Comparison of ENCODE assay signal across 1 cellular context in genomic region chr17:50101346-50102163, GRCh38.
TF ChIP-seq lines count a peak whose summit lies in the region.

No MANE protein-coding gene starts in this region.

TF ChIP-seq in HEK293, 187 proteins besides CTCF, POLR2A, EP300 and RAD21 (continued from another document):
- TF ChIP-seq ZNF423 (tag by site-specific recombination; IDR thresholded peaks at IDR 0.05) (0 out of 2 replicates have a peak, but pooled peaks have one; percentile 34), ZFP41 (tag by site-specific recombination; IDR thresholded peaks at IDR 0.05; ENCODE audit: borderline replicate concordance) (no peak), ZNF324 (tag by site-specific recombination; IDR thresholded peaks at IDR 0.05) (no peak), ZBTB8A (tag by site-specific recombination; IDR thresholded peaks at IDR 0.05) (peak; percentile 81), PATZ1 (tag by site-specific recombination; IDR thresholded peaks at IDR 0.05) (peak; percentile 83), ZBTB48 (tag by site-specific recombination; IDR thresholded peaks at IDR 0.05) (peak; percentile 77), ZBTB6 (tag by site-specific recombination; IDR thresholded peaks at IDR 0.05) (peak; percentile 72), ZIC2 (tag by site-specific recombination; IDR thresholded peaks at IDR 0.05) (peak; percentile 96), ZNF121 (tag by site-specific recombination; IDR thresholded peaks at IDR 0.05) (no peak), ZSCAN4 (tag by site-specific recombination; IDR thresholded peaks at IDR 0.05) (peak; percentile 95), SP2 (tag by site-specific recombination; IDR thresholded peaks at IDR 0.05) (peak; percentile 75)
